ENCODE assay signal across 1 cellular context in the genomic region with DNA sequence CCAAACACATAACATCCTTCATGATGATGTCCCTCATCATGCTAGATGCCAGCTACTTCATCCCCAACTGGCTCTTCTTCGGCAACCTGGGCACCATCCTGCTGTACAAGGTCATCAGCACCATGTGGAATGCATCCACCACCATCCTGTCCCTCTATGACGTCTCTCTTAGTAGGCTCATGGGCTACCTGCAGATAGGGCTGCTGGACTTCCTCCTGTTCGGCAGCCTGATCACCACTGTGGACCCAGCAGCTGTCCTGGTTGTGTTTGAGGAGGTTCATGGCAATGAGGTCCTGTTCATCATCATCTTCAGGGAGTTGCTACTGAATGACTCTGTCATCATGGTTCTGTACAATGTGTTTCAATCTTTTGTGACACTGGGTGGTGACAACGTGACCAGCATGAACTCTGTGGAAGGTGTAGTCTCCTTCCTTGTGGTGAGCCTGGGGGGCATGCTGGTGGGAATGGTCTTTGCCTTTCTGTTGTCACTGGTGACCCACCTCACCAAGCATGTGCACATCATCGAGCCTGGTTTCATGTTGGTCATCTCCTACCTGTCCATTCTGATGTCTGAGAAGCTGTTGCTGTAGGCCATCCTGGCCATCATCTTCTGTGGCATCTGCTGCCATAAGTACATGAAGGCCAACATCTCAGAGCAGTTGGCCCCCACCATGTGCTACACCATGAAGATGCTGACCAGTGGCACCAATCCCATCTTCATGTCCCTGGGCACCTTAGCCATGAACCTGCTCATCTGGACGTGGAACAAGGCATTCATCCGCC.
TF ChIP-seq lines count a peak whose summit lies in the region.

No MANE protein-coding gene starts in this region.

TF ChIP-seq in K562, 482 proteins besides CTCF, POLR2A, EP300 and RAD21 (continued from another document and continues in another):
- TF ChIP-seq, protein P1, sequence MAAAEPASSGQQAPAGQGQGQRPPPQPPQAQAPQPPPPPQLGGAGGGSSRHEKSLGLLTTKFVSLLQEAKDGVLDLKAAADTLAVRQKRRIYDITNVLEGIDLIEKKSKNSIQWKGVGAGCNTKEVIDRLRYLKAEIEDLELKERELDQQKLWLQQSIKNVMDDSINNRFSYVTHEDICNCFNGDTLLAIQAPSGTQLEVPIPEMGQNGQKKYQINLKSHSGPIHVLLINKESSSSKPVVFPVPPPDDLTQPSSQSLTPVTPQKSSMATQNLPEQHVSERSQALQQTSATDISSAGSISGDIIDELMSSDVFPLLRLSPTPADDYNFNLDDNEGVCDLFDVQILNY (CRISPR knock-in tag; IDR thresholded peaks at IDR 0.05), result peak; percentile 75; the same call in 1 of the 2 replicates
- peak; percentile 31; the same call in 1 of the 2 replicates for TF ChIP-seq TEAD4 (IDR thresholded peaks at IDR 0.05; ENCODE audit: low read length)
- TF ChIP-seq TEAD4 (CRISPR knock-in tag; IDR thresholded peaks at IDR 0.05; ENCODE audit: borderline replicate concordance), result peak; percentile 42; the same call in 1 of the 2 replicates
- TF ChIP-seq, protein P2, sequence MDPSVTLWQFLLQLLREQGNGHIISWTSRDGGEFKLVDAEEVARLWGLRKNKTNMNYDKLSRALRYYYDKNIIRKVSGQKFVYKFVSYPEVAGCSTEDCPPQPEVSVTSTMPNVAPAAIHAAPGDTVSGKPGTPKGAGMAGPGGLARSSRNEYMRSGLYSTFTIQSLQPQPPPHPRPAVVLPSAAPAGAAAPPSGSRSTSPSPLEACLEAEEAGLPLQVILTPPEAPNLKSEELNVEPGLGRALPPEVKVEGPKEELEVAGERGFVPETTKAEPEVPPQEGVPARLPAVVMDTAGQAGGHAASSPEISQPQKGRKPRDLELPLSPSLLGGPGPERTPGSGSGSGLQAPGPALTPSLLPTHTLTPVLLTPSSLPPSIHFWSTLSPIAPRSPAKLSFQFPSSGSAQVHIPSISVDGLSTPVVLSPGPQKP (CRISPR knock-in tag; IDR thresholded peaks at IDR 0.05), result 0 out of 2 replicates have a peak, but pooled peaks have one; percentile 23
- TF ChIP-seq CCNT2 (IDR thresholded peaks at IDR 0.05; ENCODE audit: borderline replicate concordance, extremely low read depth, insufficient read length, low read depth, low read length), result no peak
- TF ChIP-seq, protein P3, sequence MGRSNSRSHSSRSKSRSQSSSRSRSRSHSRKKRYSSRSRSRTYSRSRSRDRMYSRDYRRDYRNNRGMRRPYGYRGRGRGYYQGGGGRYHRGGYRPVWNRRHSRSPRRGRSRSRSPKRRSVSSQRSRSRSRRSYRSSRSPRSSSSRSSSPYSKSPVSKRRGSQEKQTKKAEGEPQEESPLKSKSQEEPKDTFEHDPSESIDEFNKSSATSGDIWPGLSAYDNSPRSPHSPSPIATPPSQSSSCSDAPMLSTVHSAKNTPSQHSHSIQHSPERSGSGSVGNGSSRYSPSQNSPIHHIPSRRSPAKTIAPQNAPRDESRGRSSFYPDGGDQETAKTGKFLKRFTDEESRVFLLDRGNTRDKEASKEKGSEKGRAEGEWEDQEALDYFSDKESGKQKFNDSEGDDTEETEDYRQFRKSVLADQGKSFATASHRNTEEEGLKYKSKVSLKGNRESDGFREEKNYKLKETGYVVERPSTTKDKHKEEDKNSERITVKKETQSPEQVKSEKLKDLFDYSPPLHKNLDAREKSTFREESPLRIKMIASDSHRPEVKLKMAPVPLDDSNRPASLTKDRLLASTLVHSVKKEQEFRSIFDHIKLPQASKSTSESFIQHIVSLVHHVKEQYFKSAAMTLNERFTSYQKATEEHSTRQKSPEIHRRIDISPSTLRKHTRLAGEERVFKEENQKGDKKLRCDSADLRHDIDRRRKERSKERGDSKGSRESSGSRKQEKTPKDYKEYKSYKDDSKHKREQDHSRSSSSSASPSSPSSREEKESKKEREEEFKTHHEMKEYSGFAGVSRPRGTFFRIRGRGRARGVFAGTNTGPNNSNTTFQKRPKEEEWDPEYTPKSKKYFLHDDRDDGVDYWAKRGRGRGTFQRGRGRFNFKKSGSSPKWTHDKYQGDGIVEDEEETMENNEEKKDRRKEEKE (IDR thresholded peaks at IDR 0.05; ENCODE audit: borderline replicate concordance in 1 of 2, control insufficient read depth in 1 of 2, low read depth in 2 of 2, low read length in 1 of 2), result 0 out of 4 replicates have a peak, but pooled peaks of 1 of the 2 experiments have one; percentile 21
- TF ChIP-seq ZC3H4 (CRISPR knock-in tag; IDR thresholded peaks at IDR 0.05; ENCODE audit: borderline replicate concordance), result peak; percentile 92; the same call in 1 of the 2 replicates
- no peak for TF ChIP-seq NFRKB (IDR thresholded peaks at IDR 0.05; ENCODE audit: low read depth)
- TF ChIP-seq, protein P4, sequence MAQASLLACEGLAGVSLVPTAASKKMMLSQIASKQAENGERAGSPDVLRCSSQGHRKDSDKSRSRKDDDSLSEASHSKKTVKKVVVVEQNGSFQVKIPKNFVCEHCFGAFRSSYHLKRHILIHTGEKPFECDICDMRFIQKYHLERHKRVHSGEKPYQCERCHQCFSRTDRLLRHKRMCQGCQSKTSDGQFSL (CRISPR knock-in tag; IDR thresholded peaks at IDR 0.05), result 0 out of 2 replicates have a peak, but pooled peaks have one; percentile 8
- TF ChIP-seq, protein P4 (tag; IDR thresholded peaks at IDR 0.05), result 0 out of 4 replicates have a peak, but pooled peaks of 1 of the 2 experiments have one; percentile 44
- TF ChIP-seq, protein P5, sequence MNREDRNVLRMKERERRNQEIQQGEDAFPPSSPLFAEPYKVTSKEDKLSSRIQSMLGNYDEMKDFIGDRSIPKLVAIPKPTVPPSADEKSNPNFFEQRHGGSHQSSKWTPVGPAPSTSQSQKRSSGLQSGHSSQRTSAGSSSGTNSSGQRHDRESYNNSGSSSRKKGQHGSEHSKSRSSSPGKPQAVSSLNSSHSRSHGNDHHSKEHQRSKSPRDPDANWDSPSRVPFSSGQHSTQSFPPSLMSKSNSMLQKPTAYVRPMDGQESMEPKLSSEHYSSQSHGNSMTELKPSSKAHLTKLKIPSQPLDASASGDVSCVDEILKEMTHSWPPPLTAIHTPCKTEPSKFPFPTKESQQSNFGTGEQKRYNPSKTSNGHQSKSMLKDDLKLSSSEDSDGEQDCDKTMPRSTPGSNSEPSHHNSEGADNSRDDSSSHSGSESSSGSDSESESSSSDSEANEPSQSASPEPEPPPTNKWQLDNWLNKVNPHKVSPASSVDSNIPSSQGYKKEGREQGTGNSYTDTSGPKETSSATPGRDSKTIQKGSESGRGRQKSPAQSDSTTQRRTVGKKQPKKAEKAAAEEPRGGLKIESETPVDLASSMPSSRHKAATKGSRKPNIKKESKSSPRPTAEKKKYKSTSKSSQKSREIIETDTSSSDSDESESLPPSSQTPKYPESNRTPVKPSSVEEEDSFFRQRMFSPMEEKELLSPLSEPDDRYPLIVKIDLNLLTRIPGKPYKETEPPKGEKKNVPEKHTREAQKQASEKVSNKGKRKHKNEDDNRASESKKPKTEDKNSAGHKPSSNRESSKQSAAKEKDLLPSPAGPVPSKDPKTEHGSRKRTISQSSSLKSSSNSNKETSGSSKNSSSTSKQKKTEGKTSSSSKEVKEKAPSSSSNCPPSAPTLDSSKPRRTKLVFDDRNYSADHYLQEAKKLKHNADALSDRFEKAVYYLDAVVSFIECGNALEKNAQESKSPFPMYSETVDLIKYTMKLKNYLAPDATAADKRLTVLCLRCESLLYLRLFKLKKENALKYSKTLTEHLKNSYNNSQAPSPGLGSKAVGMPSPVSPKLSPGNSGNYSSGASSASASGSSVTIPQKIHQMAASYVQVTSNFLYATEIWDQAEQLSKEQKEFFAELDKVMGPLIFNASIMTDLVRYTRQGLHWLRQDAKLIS (CRISPR knock-in tag; IDR thresholded peaks at IDR 0.05), result peak; percentile 97
- TF ChIP-seq, protein P6, sequence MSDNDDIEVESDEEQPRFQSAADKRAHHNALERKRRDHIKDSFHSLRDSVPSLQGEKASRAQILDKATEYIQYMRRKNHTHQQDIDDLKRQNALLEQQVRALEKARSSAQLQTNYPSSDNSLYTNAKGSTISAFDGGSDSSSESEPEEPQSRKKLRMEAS (CRISPR knock-in tag; IDR thresholded peaks at IDR 0.05), result 0 out of 2 replicates have a peak, but pooled peaks have one; percentile 44
- no peak for TF ChIP-seq CBX2 (IDR thresholded peaks at IDR 0.05; ENCODE audit: insufficient read depth, low read length, poor library complexity, severe bottlenecking)
- no peak for TF ChIP-seq BRCA1 (IDR thresholded peaks at IDR 0.05)
- peak; percentile 79; the same call in 1 of the 2 replicates for TF ChIP-seq BRCA1 (CRISPR knock-in tag; IDR thresholded peaks at IDR 0.05)
- no peak for TF ChIP-seq ARHGAP35 (IDR thresholded peaks at IDR 0.05; ENCODE audit: partially characterized antibody)
- TF ChIP-seq IRF2 (CRISPR knock-in tag; IDR thresholded peaks at IDR 0.05), result peak; percentile 73; the same call in 1 of the 2 replicates
- no peak for TF ChIP-seq PML (IDR thresholded peaks at IDR 0.05; ENCODE audit: low read length)
- TF ChIP-seq ZKSCAN3 (CRISPR knock-in tag; IDR thresholded peaks at IDR 0.05), result no peak
- peak in 1 of 2 experiments; percentile 43; a peak in 1 of 4 replicates for TF ChIP-seq SIN3A (IDR thresholded peaks at IDR 0.05; ENCODE audit: borderline replicate concordance in 2 of 2, control insufficient read depth in 1 of 2, low read depth in 2 of 2, low read length in 2 of 2)
- TF ChIP-seq, protein P7, sequence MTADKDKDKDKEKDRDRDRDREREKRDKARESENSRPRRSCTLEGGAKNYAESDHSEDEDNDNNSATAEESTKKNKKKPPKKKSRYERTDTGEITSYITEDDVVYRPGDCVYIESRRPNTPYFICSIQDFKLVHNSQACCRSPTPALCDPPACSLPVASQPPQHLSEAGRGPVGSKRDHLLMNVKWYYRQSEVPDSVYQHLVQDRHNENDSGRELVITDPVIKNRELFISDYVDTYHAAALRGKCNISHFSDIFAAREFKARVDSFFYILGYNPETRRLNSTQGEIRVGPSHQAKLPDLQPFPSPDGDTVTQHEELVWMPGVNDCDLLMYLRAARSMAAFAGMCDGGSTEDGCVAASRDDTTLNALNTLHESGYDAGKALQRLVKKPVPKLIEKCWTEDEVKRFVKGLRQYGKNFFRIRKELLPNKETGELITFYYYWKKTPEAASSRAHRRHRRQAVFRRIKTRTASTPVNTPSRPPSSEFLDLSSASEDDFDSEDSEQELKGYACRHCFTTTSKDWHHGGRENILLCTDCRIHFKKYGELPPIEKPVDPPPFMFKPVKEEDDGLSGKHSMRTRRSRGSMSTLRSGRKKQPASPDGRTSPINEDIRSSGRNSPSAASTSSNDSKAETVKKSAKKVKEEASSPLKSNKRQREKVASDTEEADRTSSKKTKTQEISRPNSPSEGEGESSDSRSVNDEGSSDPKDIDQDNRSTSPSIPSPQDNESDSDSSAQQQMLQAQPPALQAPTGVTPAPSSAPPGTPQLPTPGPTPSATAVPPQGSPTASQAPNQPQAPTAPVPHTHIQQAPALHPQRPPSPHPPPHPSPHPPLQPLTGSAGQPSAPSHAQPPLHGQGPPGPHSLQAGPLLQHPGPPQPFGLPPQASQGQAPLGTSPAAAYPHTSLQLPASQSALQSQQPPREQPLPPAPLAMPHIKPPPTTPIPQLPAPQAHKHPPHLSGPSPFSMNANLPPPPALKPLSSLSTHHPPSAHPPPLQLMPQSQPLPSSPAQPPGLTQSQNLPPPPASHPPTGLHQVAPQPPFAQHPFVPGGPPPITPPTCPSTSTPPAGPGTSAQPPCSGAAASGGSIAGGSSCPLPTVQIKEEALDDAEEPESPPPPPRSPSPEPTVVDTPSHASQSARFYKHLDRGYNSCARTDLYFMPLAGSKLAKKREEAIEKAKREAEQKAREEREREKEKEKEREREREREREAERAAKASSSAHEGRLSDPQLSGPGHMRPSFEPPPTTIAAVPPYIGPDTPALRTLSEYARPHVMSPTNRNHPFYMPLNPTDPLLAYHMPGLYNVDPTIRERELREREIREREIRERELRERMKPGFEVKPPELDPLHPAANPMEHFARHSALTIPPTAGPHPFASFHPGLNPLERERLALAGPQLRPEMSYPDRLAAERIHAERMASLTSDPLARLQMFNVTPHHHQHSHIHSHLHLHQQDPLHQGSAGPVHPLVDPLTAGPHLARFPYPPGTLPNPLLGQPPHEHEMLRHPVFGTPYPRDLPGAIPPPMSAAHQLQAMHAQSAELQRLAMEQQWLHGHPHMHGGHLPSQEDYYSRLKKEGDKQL (CRISPR knock-in tag; IDR thresholded peaks at IDR 0.05; ENCODE audit: borderline replicate concordance), result peak; percentile 95
- peak in 1 of 2 experiments; percentile 54; a peak in 1 of 4 replicates for TF ChIP-seq FOXA3 (CRISPR knock-in tag; conservative IDR thresholded peaks at IDR 0.05 in 1 of 2, IDR thresholded peaks at IDR 0.05 in 1 of 2)
- TF ChIP-seq, protein P8, sequence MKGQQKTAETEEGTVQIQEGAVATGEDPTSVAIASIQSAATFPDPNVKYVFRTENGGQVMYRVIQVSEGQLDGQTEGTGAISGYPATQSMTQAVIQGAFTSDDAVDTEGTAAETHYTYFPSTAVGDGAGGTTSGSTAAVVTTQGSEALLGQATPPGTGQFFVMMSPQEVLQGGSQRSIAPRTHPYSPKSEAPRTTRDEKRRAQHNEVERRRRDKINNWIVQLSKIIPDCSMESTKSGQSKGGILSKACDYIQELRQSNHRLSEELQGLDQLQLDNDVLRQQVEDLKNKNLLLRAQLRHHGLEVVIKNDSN (CRISPR knock-in tag; IDR thresholded peaks at IDR 0.05), result peak; percentile 20
- peak; percentile 79; the same call in 1 of the 2 replicates for TF ChIP-seq ZBTB1 (CRISPR knock-in tag; IDR thresholded peaks at IDR 0.05; ENCODE audit: borderline replicate concordance, low read depth)
- 0 out of 2 replicates have a peak, but pooled peaks have one; percentile 8 for TF ChIP-seq HDAC6 (IDR thresholded peaks at IDR 0.05; ENCODE audit: low read depth, low read length)
- TF ChIP-seq KLF13 (tag; IDR thresholded peaks at IDR 0.05; ENCODE audit: borderline replicate concordance, low read depth), result 0 out of 2 replicates have a peak, but pooled peaks have one; percentile 8
- TF ChIP-seq, protein P9, sequence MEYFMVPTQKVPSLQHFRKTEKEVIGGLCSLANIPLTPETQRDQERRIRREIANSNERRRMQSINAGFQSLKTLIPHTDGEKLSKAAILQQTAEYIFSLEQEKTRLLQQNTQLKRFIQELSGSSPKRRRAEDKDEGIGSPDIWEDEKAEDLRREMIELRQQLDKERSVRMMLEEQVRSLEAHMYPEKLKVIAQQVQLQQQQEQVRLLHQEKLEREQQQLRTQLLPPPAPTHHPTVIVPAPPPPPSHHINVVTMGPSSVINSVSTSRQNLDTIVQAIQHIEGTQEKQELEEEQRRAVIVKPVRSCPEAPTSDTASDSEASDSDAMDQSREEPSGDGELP (CRISPR knock-in tag; IDR thresholded peaks at IDR 0.05; ENCODE audit: borderline replicate concordance), result 0 out of 2 replicates have a peak, but pooled peaks have one; percentile 12
- TF ChIP-seq HDAC1 (IDR thresholded peaks at IDR 0.05), result no peak
- 0 out of 2 replicates have a peak, but pooled peaks have one; percentile 58 for TF ChIP-seq RHOXF2B (CRISPR knock-in tag; conservative IDR thresholded peaks at IDR 0.05)
- peak; percentile 16; the same call in 1 of the 2 replicates for TF ChIP-seq NR2C2 (CRISPR knock-in tag; IDR thresholded peaks at IDR 0.05)
- no peak for TF ChIP-seq NR2C2 (tag; IDR thresholded peaks at IDR 0.05)
- TF ChIP-seq CREB1 (IDR thresholded peaks at IDR 0.05), result peak; percentile 23; the same call in 1 of the 2 replicates
- peak; percentile 72 for TF ChIP-seq CREB1 (CRISPR knock-in tag; IDR thresholded peaks at IDR 0.05)
- 0 out of 2 replicates have a peak, but pooled peaks have one; percentile 55 for TF ChIP-seq GABPB1 (CRISPR knock-in tag; IDR thresholded peaks at IDR 0.05)
- TF ChIP-seq STAG1 (CRISPR knock-in tag; IDR thresholded peaks at IDR 0.05; ENCODE audit: borderline replicate concordance), result no peak; the same call in 1 of the 2 replicates
- TF ChIP-seq JUN (IDR thresholded peaks at IDR 0.05; ENCODE audit: borderline replicate concordance, low read depth, low read length), result no peak
- TF ChIP-seq JUN (CRISPR knock-in tag; IDR thresholded peaks at IDR 0.05; ENCODE audit: borderline replicate concordance), result peak; percentile 79
- TF ChIP-seq GABPA (tag; conservative IDR thresholded peaks at IDR 0.05; ENCODE audit: low read depth), result no peak
